Comparison of ENCODE assay signal across 2 cellular contexts in the genomic region with DNA sequence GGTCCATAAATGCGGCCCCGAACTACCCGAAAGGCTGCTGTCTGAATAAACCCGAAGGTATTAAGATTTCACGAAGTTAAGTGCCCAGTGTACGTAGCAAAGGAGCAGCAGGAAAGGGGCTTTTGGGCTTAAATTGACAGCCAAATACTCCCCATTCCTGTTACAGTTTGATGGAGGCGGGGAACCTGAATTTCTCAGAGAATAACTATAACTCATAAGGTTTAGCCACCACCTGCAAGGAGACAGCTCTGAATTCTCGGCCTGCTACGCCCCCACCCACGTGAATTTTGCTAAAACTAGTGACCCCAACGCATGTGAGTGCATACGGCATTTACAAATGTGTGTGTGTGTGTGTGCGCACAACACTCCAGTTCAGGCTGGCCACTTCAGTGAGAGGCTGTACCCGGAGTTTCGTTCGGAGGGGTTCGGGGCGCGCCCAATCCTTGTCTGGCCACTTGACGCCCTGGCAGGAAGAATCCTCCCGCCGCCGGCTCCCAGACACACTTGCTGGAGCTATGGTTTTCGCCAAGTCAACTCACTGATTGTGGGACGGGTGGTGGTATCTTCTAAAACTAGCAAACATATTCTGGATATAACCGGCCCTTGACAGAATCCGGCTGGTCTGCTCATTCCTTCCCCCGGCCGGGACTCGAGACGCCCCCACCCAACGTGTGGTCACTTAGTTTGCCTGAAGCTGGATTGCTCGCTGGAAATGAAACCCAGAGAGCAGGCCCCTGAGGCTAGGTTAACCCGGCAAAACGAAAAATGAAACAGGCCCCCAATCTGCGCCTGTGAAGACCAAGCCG.
TF ChIP-seq lines count a peak whose summit lies in the region.

No MANE protein-coding gene starts in this region.

TF ChIP-seq in liver, 16 proteins besides CTCF, POLR2A, EP300 and RAD21:
- TF ChIP-seq FOXA2 (IDR thresholded peaks at IDR 0.05): no peak
- TF ChIP-seq RXRA (IDR thresholded peaks at IDR 0.05): no peak
- TF ChIP-seq, protein P1, sequence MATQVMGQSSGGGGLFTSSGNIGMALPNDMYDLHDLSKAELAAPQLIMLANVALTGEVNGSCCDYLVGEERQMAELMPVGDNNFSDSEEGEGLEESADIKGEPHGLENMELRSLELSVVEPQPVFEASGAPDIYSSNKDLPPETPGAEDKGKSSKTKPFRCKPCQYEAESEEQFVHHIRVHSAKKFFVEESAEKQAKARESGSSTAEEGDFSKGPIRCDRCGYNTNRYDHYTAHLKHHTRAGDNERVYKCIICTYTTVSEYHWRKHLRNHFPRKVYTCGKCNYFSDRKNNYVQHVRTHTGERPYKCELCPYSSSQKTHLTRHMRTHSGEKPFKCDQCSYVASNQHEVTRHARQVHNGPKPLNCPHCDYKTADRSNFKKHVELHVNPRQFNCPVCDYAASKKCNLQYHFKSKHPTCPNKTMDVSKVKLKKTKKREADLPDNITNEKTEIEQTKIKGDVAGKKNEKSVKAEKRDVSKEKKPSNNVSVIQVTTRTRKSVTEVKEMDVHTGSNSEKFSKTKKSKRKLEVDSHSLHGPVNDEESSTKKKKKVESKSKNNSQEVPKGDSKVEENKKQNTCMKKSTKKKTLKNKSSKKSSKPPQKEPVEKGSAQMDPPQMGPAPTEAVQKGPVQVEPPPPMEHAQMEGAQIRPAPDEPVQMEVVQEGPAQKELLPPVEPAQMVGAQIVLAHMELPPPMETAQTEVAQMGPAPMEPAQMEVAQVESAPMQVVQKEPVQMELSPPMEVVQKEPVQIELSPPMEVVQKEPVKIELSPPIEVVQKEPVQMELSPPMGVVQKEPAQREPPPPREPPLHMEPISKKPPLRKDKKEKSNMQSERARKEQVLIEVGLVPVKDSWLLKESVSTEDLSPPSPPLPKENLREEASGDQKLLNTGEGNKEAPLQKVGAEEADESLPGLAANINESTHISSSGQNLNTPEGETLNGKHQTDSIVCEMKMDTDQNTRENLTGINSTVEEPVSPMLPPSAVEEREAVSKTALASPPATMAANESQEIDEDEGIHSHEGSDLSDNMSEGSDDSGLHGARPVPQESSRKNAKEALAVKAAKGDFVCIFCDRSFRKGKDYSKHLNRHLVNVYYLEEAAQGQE (IDR thresholded peaks at IDR 0.05): no peak
- TF ChIP-seq NR2F2 (IDR thresholded peaks at IDR 0.05): no peak
- TF ChIP-seq MAX (IDR thresholded peaks at IDR 0.05): no peak
- TF ChIP-seq JUND (IDR thresholded peaks at IDR 0.05): no peak
- TF ChIP-seq, protein P2, sequence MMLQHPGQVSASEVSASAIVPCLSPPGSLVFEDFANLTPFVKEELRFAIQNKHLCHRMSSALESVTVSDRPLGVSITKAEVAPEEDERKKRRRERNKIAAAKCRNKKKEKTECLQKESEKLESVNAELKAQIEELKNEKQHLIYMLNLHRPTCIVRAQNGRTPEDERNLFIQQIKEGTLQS (IDR thresholded peaks at IDR 0.05): no peak
- TF ChIP-seq HNF4G (IDR thresholded peaks at IDR 0.05): no peak
- no peak for TF ChIP-seq TAF1 (conservative IDR thresholded peaks at IDR 0.05)
- TF ChIP-seq YY1 (IDR thresholded peaks at IDR 0.05): no peak
- no peak for TF ChIP-seq SP1 (IDR thresholded peaks at IDR 0.05)

TF ChIP-seq in HepG2, 621 proteins besides CTCF, POLR2A, EP300 and RAD21:
- TF ChIP-seq, protein P3, sequence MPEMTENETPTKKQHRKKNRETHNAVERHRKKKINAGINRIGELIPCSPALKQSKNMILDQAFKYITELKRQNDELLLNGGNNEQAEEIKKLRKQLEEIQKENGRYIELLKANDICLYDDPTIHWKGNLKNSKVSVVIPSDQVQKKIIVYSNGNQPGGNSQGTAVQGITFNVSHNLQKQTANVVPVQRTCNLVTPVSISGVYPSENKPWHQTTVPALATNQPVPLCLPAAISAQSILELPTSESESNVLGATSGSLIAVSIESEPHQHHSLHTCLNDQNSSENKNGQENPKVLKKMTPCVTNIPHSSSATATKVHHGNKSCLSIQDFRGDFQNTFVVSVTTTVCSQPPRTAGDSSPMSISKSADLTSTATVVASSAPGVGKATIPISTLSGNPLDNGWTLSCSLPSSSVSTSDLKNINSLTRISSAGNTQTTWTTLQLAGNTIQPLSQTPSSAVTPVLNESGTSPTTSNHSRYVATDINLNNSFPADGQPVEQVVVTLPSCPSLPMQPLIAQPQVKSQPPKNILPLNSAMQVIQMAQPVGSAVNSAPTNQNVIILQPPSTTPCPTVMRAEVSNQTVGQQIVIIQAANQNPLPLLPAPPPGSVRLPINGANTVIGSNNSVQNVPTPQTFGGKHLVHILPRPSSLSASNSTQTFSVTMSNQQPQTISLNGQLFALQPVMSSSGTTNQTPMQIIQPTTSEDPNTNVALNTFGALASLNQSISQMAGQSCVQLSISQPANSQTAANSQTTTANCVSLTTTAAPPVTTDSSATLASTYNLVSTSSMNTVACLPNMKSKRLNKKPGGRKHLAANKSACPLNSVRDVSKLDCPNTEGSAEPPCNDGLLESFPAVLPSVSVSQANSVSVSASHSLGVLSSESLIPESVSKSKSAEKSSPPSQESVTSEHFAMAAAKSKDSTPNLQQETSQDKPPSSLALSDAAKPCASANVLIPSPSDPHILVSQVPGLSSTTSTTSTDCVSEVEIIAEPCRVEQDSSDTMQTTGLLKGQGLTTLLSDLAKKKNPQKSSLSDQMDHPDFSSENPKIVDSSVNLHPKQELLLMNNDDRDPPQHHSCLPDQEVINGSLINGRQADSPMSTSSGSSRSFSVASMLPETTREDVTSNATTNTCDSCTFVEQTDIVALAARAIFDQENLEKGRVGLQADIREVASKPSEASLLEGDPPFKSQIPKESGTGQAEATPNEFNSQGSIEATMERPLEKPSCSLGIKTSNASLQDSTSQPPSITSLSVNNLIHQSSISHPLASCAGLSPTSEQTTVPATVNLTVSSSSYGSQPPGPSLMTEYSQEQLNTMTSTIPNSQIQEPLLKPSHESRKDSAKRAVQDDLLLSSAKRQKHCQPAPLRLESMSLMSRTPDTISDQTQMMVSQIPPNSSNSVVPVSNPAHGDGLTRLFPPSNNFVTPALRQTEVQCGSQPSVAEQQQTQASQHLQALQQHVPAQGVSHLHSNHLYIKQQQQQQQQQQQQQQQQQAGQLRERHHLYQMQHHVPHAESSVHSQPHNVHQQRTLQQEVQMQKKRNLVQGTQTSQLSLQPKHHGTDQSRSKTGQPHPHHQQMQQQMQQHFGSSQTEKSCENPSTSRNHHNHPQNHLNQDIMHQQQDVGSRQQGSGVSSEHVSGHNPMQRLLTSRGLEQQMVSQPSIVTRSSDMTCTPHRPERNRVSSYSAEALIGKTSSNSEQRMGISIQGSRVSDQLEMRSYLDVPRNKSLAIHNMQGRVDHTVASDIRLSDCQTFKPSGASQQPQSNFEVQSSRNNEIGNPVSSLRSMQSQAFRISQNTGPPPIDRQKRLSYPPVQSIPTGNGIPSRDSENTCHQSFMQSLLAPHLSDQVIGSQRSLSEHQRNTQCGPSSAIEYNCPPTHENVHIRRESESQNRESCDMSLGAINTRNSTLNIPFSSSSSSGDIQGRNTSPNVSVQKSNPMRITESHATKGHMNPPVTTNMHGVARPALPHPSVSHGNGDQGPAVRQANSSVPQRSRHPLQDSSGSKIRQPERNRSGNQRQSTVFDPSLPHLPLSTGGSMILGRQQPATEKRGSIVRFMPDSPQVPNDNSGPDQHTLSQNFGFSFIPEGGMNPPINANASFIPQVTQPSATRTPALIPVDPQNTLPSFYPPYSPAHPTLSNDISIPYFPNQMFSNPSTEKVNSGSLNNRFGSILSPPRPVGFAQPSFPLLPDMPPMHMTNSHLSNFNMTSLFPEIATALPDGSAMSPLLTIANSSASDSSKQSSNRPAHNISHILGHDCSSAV (CRISPR knock-in tag; IDR thresholded peaks at IDR 0.05; ENCODE audit: borderline replicate concordance): no peak
- TF ChIP-seq STAT6 (CRISPR knock-in tag; IDR thresholded peaks at IDR 0.05; ENCODE audit: borderline replicate concordance) (no peak), RORA (CRISPR knock-in tag; IDR thresholded peaks at IDR 0.05) (no peak), ZNF605 (CRISPR knock-in tag; IDR thresholded peaks at IDR 0.05) (no peak), ZNF816 (CRISPR knock-in tag; IDR thresholded peaks at IDR 0.05; ENCODE audit: borderline replicate concordance) (no peak), ATRX (CRISPR knock-in tag; IDR thresholded peaks at IDR 0.05; ENCODE audit: borderline replicate concordance) (no peak), TCF7 (IDR thresholded peaks at IDR 0.05; ENCODE audit: low read depth) (no peak), MEIS2 (CRISPR knock-in tag; IDR thresholded peaks at IDR 0.05) (no peak), ZNF331 (CRISPR knock-in tag; IDR thresholded peaks at IDR 0.05) (no peak), NR2F2 (IDR thresholded peaks at IDR 0.05; ENCODE audit: borderline replicate concordance, low read depth) (no peak), ZNF710 (CRISPR knock-in tag; IDR thresholded peaks at IDR 0.05; ENCODE audit: borderline replicate concordance) (no peak), NFKB2 (CRISPR knock-in tag; IDR thresholded peaks at IDR 0.05; ENCODE audit: borderline replicate concordance) (no peak), ZBTB8A (CRISPR knock-in tag; IDR thresholded peaks at IDR 0.05; ENCODE audit: borderline replicate concordance, low read depth) (no peak), DNMT1 (CRISPR knock-in tag; IDR thresholded peaks at IDR 0.05) (no peak), ESRRA (CRISPR knock-in tag; IDR thresholded peaks at IDR 0.05; ENCODE audit: low read depth) (no peak)
- TF ChIP-seq, protein P4, sequence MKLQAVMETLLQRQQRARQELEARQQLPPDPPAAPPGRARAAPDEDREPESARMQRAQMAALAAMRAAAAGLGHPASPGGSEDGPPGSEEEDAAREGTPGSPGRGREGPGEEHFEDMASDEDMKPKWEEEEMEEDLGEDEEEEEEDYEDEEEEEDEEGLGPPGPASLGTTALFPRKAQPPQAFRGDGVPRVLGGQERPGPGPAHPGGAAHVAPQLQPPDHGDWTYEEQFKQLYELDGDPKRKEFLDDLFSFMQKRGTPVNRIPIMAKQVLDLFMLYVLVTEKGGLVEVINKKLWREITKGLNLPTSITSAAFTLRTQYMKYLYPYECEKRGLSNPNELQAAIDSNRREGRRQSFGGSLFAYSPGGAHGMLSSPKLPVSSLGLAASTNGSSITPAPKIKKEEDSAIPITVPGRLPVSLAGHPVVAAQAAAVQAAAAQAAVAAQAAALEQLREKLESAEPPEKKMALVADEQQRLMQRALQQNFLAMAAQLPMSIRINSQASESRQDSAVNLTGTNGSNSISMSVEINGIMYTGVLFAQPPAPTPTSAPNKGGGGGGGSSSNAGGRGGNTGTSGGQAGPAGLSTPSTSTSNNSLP (IDR thresholded peaks at IDR 0.05; ENCODE audit: low read depth, low read length): no peak
